1 cellular context compared by ENCODE assay signal in the genomic region with DNA sequence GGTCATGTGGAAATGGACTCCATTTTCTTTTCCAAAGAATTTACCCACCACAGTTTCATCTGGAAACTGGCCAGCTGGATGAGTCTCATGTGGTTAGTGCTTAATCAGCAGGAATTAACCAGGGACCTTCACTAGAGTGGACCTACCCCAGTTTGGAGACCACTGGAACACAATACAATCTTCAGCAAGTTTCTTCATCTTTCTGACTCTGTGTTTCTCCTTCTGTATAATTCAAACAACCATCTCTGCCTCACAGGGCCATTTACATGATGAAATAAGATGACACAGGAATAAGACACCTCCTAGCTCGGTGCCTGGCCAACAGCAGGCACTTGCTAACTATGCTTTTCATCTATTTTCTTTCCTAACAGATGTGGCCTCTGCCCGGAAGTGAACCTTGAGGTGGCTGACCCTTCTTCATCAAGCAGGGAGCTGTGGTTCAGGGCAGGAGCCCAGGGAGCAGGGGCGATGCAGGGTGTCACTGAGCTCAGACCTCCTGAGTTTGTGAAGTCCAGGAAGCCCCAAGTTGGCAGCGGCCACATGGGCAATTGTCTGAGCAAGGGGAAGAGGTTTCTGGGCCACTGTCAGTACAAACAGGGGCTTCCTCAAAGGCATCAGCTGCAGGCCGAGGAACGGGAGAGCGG.
TF ChIP-seq lines count a peak whose summit lies in the region.

No MANE protein-coding gene starts in this region.

TF ChIP-seq in GM23338, 12 proteins besides CTCF, POLR2A, EP300 and RAD21 (continued from another document):
- TF ChIP-seq, protein P1, sequence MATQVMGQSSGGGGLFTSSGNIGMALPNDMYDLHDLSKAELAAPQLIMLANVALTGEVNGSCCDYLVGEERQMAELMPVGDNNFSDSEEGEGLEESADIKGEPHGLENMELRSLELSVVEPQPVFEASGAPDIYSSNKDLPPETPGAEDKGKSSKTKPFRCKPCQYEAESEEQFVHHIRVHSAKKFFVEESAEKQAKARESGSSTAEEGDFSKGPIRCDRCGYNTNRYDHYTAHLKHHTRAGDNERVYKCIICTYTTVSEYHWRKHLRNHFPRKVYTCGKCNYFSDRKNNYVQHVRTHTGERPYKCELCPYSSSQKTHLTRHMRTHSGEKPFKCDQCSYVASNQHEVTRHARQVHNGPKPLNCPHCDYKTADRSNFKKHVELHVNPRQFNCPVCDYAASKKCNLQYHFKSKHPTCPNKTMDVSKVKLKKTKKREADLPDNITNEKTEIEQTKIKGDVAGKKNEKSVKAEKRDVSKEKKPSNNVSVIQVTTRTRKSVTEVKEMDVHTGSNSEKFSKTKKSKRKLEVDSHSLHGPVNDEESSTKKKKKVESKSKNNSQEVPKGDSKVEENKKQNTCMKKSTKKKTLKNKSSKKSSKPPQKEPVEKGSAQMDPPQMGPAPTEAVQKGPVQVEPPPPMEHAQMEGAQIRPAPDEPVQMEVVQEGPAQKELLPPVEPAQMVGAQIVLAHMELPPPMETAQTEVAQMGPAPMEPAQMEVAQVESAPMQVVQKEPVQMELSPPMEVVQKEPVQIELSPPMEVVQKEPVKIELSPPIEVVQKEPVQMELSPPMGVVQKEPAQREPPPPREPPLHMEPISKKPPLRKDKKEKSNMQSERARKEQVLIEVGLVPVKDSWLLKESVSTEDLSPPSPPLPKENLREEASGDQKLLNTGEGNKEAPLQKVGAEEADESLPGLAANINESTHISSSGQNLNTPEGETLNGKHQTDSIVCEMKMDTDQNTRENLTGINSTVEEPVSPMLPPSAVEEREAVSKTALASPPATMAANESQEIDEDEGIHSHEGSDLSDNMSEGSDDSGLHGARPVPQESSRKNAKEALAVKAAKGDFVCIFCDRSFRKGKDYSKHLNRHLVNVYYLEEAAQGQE (IDR thresholded peaks at IDR 0.05; ENCODE audit: unreplicated experiment): no peak
